In the genomic region with DNA sequence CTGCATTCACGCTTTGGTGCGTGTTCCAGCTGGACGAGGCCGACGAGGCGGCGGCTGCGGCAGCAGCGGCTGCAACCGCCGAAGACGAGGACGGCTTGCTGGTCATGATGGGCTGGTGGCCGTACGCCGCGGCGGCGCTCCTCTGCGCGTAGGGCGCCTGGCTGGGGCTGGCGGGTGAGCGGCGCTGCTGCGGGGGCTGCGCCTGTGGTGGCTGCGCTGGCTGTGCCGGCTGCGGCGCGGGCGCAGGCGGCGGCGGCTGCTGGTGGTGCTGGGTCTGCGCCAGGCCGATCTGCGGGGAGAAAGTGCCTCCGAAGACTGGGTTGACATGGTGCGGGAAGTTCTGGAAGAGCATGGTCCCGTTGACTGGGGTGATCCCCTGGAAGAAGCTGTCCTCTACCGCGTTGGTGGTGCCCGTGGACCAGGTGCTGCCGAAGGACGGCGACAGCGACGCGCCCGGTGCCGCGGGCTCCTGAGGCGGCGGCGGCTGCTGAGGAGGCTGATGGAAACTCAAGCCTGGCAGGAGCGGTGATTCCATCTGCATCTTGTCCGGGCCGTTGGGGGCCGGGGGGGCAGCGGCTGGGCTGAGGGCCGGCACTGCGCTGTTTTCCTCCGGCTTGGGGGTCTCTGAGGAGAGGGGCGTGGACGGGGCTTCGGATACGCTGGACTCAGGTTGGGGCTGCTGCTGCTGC, we compare ENCODE assay signal across 8 cellular contexts. TPM values are rescaled to one million over a fixed set of nuclear protein-coding genes. Genes with fewer than 3 reads are reported as not detected.
DNase-seq lines count a peak whose midpoint lies in the region; ATAC-seq and TF ChIP-seq lines count a peak whose summit lies in the region.

No MANE protein-coding gene starts in this region.

- no peak for TF ChIP-seq CTCF in RWPE1 (conservative IDR thresholded peaks at IDR 0.05; ENCODE audit: low read depth)
- no peak for TF ChIP-seq CTCF in left ventricle myocardium inferior (IDR thresholded peaks at IDR 0.05; ENCODE audit: borderline replicate concordance)

- no peaks in the 10 kb centered on the region for H3K27me3 ChIP-seq in left ventricle myocardium inferior (ENCODE audit: low read depth)

- 2% methylated on average over 66 to 69 of the region's 69 CpGs for WGBS in adipose tissue, 3 donors

- peak overlapping the region; percentile 60 for H3K9ac ChIP-seq in ES-I3 (ENCODE audit: low read depth, low read length)

- H3K4me1 ChIP-seq in ES-I3 (ENCODE audit: insufficient read depth, low read length): no peaks in the 10 kb centered on the region
- H3K4me1 ChIP-seq in left ventricle myocardium inferior: peaks cover 75% of the 10 kb centered on the region

- H3K9me3 ChIP-seq in ES-I3 (ENCODE audit: control insufficient read depth, insufficient read depth, low read length) (no peaks in the 10 kb centered on the region), left ventricle myocardium inferior (replicated peaks) (no peaks in the 10 kb centered on the region)

- peak overlapping the region; percentile 81 for H3K4me3 ChIP-seq in left ventricle myocardium inferior

- DNase-seq in RWPE1 (ENCODE audit: low spot score) (peak; percentile 28), left ventricle myocardium inferior (peak; percentile 46), pons (ENCODE audit: low spot score) (peak; percentile 21), NCI-H2196 (lab: John Stamatoyannopoulos, UW; ENCODE audit: unreplicated experiment) (no peak), SHP77 treated with DMSO at 0.1 percent for 48 hours (lab: John Stamatoyannopoulos, UW) (no peak)

- POLR2A ChIA-PET in RWPE1 (lab: Yijun Ruan, JAX; ENCODE audit: low non-redundant PET): interaction anchor here (0.6 kb wide), 2 partner anchors 17 to 290 kb away, joined by 3 read pairs; no protein-coding TSS in a partner anchor

- ATAC-seq in HG02571 (IDR thresholded peaks at IDR 0.05; ENCODE audit: unreplicated experiment): peak; percentile 28

- CTCF ChIA-PET in RWPE1 (lab: Yijun Ruan, JAX): interaction anchor here (1.2 kb wide), 1 partner anchor 50 kb away, joined by 3 read pairs; no protein-coding TSS in a partner anchor

- H3K36me3 ChIP-seq in ES-I3 (ENCODE audit: insufficient read depth, low read length): no peaks in the 10 kb centered on the region
- peaks cover 2% of the 10 kb centered on the region for H3K36me3 ChIP-seq in left ventricle myocardium inferior

- intact Hi-C loops in left ventricle myocardium inferior (cut with micrococcal nuclease): loop anchor here (5.0 kb wide), 1 partner anchor 53 kb away; the partner anchor contains the start of genes CPEB3 and MARCHF5

- peak overlapping the region; percentile 91 for H3K27ac ChIP-seq in RWPE1
- peak overlapping the region; percentile 34 for H3K27ac ChIP-seq in adipose tissue (ENCODE audit: low read depth, low read length)
- peak overlapping the region; percentile 92 for H3K27ac ChIP-seq in left ventricle myocardium inferior (replicated peaks)

RNA-seq across cellular contexts. Expression of gene CPEB3, which starts 51.1 kb away (rescaled TPM):
- polyA plus RNA-seq in adipose tissue: 1 to 10 TPM in 2 of 3 donors, under 1 TPM in 1; 0.94 to 1.6 (median 1.3) TPM
- 13.6 TPM for total RNA-seq in left ventricle myocardium inferior

RNA-seq across cellular contexts. Expression of gene MARCHF5, which starts 51.2 kb away (rescaled TPM):
- polyA plus RNA-seq in adipose tissue: 10 to 100 TPM; 13.4 to 25.3 (median 18.4) TPM
- total RNA-seq in left ventricle myocardium inferior: 32.2 TPM

Comparison
In these comparisons a context has a peak if more than half of its experiments do, and no peak if none do; other contexts are left out.
1. DNase-seq: peak in RWPE1 (single experiment), left ventricle myocardium inferior (single experiment) and pons (single experiment); none in NCI-H2196 (single experiment) and SHP77 treated with DMSO at 0.1 percent for 48 hours (single experiment).
2. H3K27ac ChIP-seq: peak in every context shown above with its lines; median percentile 92 in left ventricle myocardium inferior; 91 in RWPE1; 34 in adipose tissue.